In the genomic region with DNA sequence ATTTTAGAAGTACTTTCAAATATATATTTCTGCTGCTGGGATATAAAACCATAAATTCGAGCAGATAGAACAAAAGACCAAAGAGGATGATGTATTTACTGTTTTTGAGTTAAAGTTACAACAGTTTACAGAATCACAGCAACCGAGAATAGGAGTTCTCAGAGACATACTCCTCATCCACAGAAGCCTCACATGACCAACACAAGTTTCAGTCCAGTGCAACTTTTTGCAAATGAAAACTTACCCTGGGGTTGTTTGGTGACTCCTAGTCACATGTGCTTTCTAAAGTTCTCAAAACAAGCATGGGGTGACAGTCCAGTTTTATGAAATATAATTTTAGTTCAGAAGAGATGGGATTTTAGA, we compare ENCODE assay signal across 8 cellular contexts.
DNase-seq lines count a peak whose midpoint lies in the region; ATAC-seq and TF ChIP-seq lines count a peak whose summit lies in the region.

No MANE protein-coding gene starts in this region.

- H3K36me3 Mint-ChIP-seq in WTC11 (no peaks in the 10 kb centered on the region), immature natural killer cell (peaks cover 4 to 7% (median 6%) of the 10 kb centered on the region in 3 donors)

- H3K27me3 ChIP-seq in BLaER1 treated with 17β-estradiol and CSF1 and Interleukin-3, amounts not matched to agents 10 nM and 100 nM, result no peaks in the 10 kb centered on the region

- peak overlapping the region in 1 of 10 experiments; percentile 16; a peak in 2 of 20 replicates for H3K4me3 ChIP-seq in BLaER1 treated with 17β-estradiol and CSF1 and Interleukin-3, amounts not matched to agents 10 nM and 100 nM
- H3K4me3 ChIP-seq in mucosa of descending colon, result no peak overlapping the region

- no peak for DNase-seq in WTC11 (ENCODE audit: low spot score)
- no peak for DNase-seq in immature natural killer cell
- DNase-seq in NCI-H1092 treated with DMSO at 0.1 percent for 48 hours (lab: John Stamatoyannopoulos, UW), result no peak
- no peak for DNase-seq in mucosa of descending colon
- DNase-seq in DMS153 (lab: John Stamatoyannopoulos, UW), result no peak

- no peaks in the 10 kb centered on the region for H3K9me3 Mint-ChIP-seq in WTC11
- H3K9me3 Mint-ChIP-seq in immature natural killer cell, result no peaks in the 10 kb centered on the region

- POLR2A ChIA-PET in WTC11 (lab: Charles Lee), result no interaction called here

- intact Hi-C loops in mucosa of descending colon (cut with DNase I, micrococcal nuclease), result no loop called here

- peaks cover 25% of the 10 kb centered on the region for H3K4me1 Mint-ChIP-seq in WTC11
- H3K4me1 Mint-ChIP-seq in immature natural killer cell, result peaks cover 96 to 98% of the 10 kb centered on the region in 2 donors

- H3K4me3 Mint-ChIP-seq in WTC11 (peak overlapping the region; percentile 43; the same call in 1 of the 2 replicates), immature natural killer cell (peak overlapping the region; percentile 82 to 93 (median 87))

- CTCF ChIA-PET in WTC11 (lab: Charles Lee), result interaction anchor here (0.9 to 2.2 kb wide), 5 partner anchors 10 to 117 kb away, joined by 3 to 15 read pairs (median 3); no protein-coding TSS in a partner anchor

- H3K27ac Mint-ChIP-seq in WTC11 (peak overlapping the region; percentile 60; the same call in 1 of the 2 replicates), immature natural killer cell (peak overlapping the region; percentile 89 to 98 (median 96))

- H3K36me3 ChIP-seq in BLaER1 treated with 17β-estradiol and CSF1 and Interleukin-3, amounts not matched to agents 10 nM and 100 nM, result no peaks in the 10 kb centered on the region; a peak in 1 of 22 replicates
- no peaks in the 10 kb centered on the region for H3K36me3 ChIP-seq in mucosa of descending colon (ENCODE audit: low read depth)

- peaks cover 0 to 7% (median 0%) of the 10 kb centered on the region in 11 experiments; a peak in 1 of 22 replicates for H4K20me1 ChIP-seq in BLaER1 treated with 17β-estradiol and CSF1 and Interleukin-3, amounts not matched to agents 10 nM and 100 nM

- TF ChIP-seq CTCF in WTC11 (IDR thresholded peaks at IDR 0.05) (no peak), mucosa of descending colon (IDR thresholded peaks at IDR 0.05) (no peak)

- peak overlapping the region in 2 of 11 experiments; percentile 29 to 65; a peak in 1 of 22 replicates for H3K9ac ChIP-seq in BLaER1 treated with 17β-estradiol and CSF1 and Interleukin-3, amounts not matched to agents 10 nM and 100 nM

- H3K9me3 ChIP-seq in BLaER1 treated with 17β-estradiol and CSF1 and Interleukin-3, amounts not matched to agents 10 nM and 100 nM (replicated peaks in 1 of 11), result 0 out of 22 replicates have a peak, but pooled peaks cover 0 to 3% (median 0%) of the 10 kb centered on the region in 11 experiments
- H3K9me3 ChIP-seq in mucosa of descending colon, result no peaks in the 10 kb centered on the region

- H3K4me2 ChIP-seq in BLaER1 treated with 17β-estradiol and CSF1 and Interleukin-3, amounts not matched to agents 10 nM and 100 nM, result peak overlapping the region; percentile 29 to 79 (median 57); a peak in 19 of 22 replicates

- H3K27me3 Mint-ChIP-seq in WTC11 (ENCODE audit: low read depth) (no peaks in the 10 kb centered on the region), immature natural killer cell (ENCODE audit: low read depth in 3 of 3) (peaks cover 12 to 41% (median 25%) of the 10 kb centered on the region in 3 donors)

- peak overlapping the region in 4 of 11 experiments; percentile 19 to 72 (median 48); a peak in 5 of 22 replicates for H3K27ac ChIP-seq in BLaER1 treated with 17β-estradiol and CSF1 and Interleukin-3, amounts not matched to agents 10 nM and 100 nM

- ATAC-seq in GM21423 (IDR thresholded peaks at IDR 0.05; ENCODE audit: unreplicated experiment) (peak; percentile 39), WTC11 (no peak), HG03457 (IDR thresholded peaks at IDR 0.05; ENCODE audit: unreplicated experiment) (no peak), mucosa of descending colon (no peak)

- H3K4me1 ChIP-seq in BLaER1 treated with 17β-estradiol and CSF1 and Interleukin-3, amounts not matched to agents 10 nM and 100 nM, result peaks cover 12 to 49% (median 17%) of the 10 kb centered on the region in 10 experiments
- H3K4me1 ChIP-seq in mucosa of descending colon (ENCODE audit: low read depth), result no peaks in the 10 kb centered on the region

TF ChIP-seq in WTC11, 78 proteins besides CTCF, POLR2A, EP300 and RAD21:
- TF ChIP-seq, protein P1, sequence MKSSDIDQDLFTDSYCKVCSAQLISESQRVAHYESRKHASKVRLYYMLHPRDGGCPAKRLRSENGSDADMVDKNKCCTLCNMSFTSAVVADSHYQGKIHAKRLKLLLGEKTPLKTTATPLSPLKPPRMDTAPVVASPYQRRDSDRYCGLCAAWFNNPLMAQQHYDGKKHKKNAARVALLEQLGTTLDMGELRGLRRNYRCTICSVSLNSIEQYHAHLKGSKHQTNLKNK (CRISPR knock-in tag; IDR thresholded peaks at IDR 0.05), result no peak
- TF ChIP-seq, protein P2, sequence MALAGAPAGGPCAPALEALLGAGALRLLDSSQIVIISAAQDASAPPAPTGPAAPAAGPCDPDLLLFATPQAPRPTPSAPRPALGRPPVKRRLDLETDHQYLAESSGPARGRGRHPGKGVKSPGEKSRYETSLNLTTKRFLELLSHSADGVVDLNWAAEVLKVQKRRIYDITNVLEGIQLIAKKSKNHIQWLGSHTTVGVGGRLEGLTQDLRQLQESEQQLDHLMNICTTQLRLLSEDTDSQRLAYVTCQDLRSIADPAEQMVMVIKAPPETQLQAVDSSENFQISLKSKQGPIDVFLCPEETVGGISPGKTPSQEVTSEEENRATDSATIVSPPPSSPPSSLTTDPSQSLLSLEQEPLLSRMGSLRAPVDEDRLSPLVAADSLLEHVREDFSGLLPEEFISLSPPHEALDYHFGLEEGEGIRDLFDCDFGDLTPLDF (CRISPR knock-in tag; IDR thresholded peaks at IDR 0.05), result no peak
- TF ChIP-seq SMAD4 (CRISPR knock-in tag; IDR thresholded peaks at IDR 0.05) (no peak), GTF2I (CRISPR knock-in tag; conservative IDR thresholded peaks at IDR 0.05) (no peak), NFE2L1 (CRISPR knock-in tag; IDR thresholded peaks at IDR 0.05) (no peak), FOXJ3 (CRISPR knock-in tag; IDR thresholded peaks at IDR 0.05; ENCODE audit: borderline replicate concordance) (no peak), CBFB (CRISPR knock-in tag; IDR thresholded peaks at IDR 0.05; ENCODE audit: low read depth) (no peak), CREM (CRISPR knock-in tag; IDR thresholded peaks at IDR 0.05) (no peak), AFF4 (CRISPR knock-in tag; IDR thresholded peaks at IDR 0.05; ENCODE audit: borderline replicate concordance) (no peak), FOXK1 (CRISPR knock-in tag; IDR thresholded peaks at IDR 0.05) (no peak), GRHL2 (CRISPR knock-in tag; IDR thresholded peaks at IDR 0.05; ENCODE audit: insufficient replicate concordance, severe bottlenecking) (no peak), FOXP1 (CRISPR knock-in tag; IDR thresholded peaks at IDR 0.05; ENCODE audit: borderline replicate concordance) (no peak)
- TF ChIP-seq, protein P3, sequence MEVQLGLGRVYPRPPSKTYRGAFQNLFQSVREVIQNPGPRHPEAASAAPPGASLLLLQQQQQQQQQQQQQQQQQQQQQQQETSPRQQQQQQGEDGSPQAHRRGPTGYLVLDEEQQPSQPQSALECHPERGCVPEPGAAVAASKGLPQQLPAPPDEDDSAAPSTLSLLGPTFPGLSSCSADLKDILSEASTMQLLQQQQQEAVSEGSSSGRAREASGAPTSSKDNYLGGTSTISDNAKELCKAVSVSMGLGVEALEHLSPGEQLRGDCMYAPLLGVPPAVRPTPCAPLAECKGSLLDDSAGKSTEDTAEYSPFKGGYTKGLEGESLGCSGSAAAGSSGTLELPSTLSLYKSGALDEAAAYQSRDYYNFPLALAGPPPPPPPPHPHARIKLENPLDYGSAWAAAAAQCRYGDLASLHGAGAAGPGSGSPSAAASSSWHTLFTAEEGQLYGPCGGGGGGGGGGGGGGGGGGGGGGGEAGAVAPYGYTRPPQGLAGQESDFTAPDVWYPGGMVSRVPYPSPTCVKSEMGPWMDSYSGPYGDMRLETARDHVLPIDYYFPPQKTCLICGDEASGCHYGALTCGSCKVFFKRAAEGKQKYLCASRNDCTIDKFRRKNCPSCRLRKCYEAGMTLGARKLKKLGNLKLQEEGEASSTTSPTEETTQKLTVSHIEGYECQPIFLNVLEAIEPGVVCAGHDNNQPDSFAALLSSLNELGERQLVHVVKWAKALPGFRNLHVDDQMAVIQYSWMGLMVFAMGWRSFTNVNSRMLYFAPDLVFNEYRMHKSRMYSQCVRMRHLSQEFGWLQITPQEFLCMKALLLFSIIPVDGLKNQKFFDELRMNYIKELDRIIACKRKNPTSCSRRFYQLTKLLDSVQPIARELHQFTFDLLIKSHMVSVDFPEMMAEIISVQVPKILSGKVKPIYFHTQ (CRISPR knock-in tag; IDR thresholded peaks at IDR 0.05), result no peak
